In the genomic region with DNA sequence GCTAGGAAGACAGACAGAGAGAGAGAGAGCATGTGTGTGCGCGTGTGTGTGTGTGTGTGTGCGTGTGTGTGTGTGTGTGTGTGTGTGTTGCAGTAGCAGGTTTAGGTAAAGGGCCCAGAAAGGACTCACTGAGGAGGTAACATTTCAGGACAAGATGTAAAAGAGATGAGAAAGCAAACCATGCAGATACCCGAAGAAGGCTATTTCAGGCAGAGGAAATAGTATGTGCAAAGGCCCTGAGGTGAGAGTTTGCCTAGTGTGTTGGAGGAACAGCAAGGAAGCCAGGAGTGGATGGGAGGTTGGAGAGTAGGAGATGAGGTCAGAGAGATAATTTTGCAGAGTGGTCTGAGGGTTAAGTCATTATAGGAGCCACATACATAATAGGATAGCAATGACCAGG, we compare ENCODE assay signal across 26 cellular contexts.
"Had no signal": no experiment of that assay in that cellular context is flagged by ENCODE, and none has a peak within 500 bp of the region (broad histone marks: within the 10 kb centered on the region; RNA-seq: fewer than 3 reads in every experiment).

No MANE protein-coding gene starts in this region.

- H3K4me2 ChIP-seq: neural progenitor cell had no signal

- DNase-seq: hippocampal formation; kidney glomerular epithelial cell; left colon; left lung; mesendoderm; naive B cell; natural killer cell; nephron progenitor cell; occipital lobe; psoas muscle; stimulated activated CD4-positive, alpha-beta T cell treated with anti-CD3 and anti-CD28 coated beads, Interleukin-12 subunit alpha, Interleukin-12 subunit beta, amount 100 ng/mL, for 4 hours; stimulated activated CD4-positive, alpha-beta T cell treated with anti-CD3 and anti-CD28 coated beads, Interleukin-15, amount 100 ng/mL, for 24 hours; stimulated activated CD4-positive, alpha-beta T cell treated with anti-CD3 and anti-CD28 coated beads, Interleukin-2, amount 100 ng/mL, for 24 hours; stimulated activated CD4-positive, alpha-beta T cell treated with anti-CD3 and anti-CD28 coated beads, Interleukin-4, amount 100 ng/mL, for 1 hour; stimulated activated naive CD4-positive, alpha-beta T cell; stimulated activated naive CD8-positive, alpha-beta T cell treated with anti-CD3 and anti-CD28 coated beads, Interleukin-15, amount 100 ng/mL, for 72 hours; substantia nigra; uterus had no signal

- H3K79me2 ChIP-seq: parathyroid adenoma had no signal

- H3K9me3 ChIP-seq: left lung, neutrophil, psoas muscle, tibial nerve, uterus had no signal

- H3K27ac ChIP-seq: left lung, neural progenitor cell, neutrophil, parathyroid adenoma, psoas muscle, skin epidermis, tibial nerve, uterus had no signal

- H3K27me3 ChIP-seq: left lung, neural progenitor cell, neutrophil, tibial nerve, uterus had no signal

- FAIRE-seq: keratinocyte had no signal

- H3K4me1 ChIP-seq: parathyroid adenoma, psoas muscle, tibial nerve, uterus had no signal

- H3K36me3 ChIP-seq: left lung, neural progenitor cell, neutrophil, tibial nerve, uterus had no signal

- H2AFZ ChIP-seq: neural progenitor cell, parathyroid adenoma had no signal

- H3K4me3 ChIP-seq: left lung, lung, neural progenitor cell, psoas muscle, skin epidermis, tibial nerve, uterus had no signal

- H3K9ac ChIP-seq: neural progenitor cell, parathyroid adenoma had no signal

- ATAC-seq: left colon; left lung; natural killer cell; psoas muscle; sciatic nerve; stimulated activated naive CD8-positive, alpha-beta T cell treated with anti-CD3 and anti-CD28 coated beads, Interleukin-15, amount 100 ng/mL, for 72 hours had no signal
